In genomic region chr5:56070795-56071539, GRCh38 we compare ENCODE assay signal across 10 cellular contexts.
DNase-seq lines count a peak whose midpoint lies in the region; FAIRE-seq and TF ChIP-seq lines count a peak whose summit lies in the region.
"Had no signal": no experiment of that assay in that cellular context is flagged by ENCODE, and none has a peak within 500 bp of the region (broad histone marks: within the 10 kb centered on the region; RNA-seq: fewer than 3 reads in every experiment).

No MANE protein-coding gene starts in this region.

- no peak overlapping the region; the same call in 1 of the 2 replicates for H3K4me3 ChIP-seq in SK-N-MC
- no peak overlapping the region for H3K4me3 ChIP-seq in skeletal muscle tissue (ENCODE audit: low read length in 3 of 3)

- H3K27me3 Mint-ChIP-seq in glutamatergic neuron (ENCODE audit: unreplicated experiment) = no peaks in the 10 kb centered on the region

- peak overlapping the region; percentile 14; the same call in 1 of the 2 replicates for H3K27ac ChIP-seq in SK-N-MC
- peak overlapping the region; percentile 56 for H3K27ac ChIP-seq in skeletal muscle tissue (ENCODE audit: low read depth, low read length)

- no peak overlapping the region for H3K4me3 Mint-ChIP-seq in glutamatergic neuron (ENCODE audit: unreplicated experiment)
- H3K4me3 Mint-ChIP-seq: HFFc6 had no signal

- H3K4me1 Mint-ChIP-seq in glutamatergic neuron (ENCODE audit: low read depth, unreplicated experiment) = no peaks in the 10 kb centered on the region

- H3K27ac Mint-ChIP-seq in glutamatergic neuron (ENCODE audit: unreplicated experiment) = no peak overlapping the region
- H3K27ac Mint-ChIP-seq: HFFc6 had no signal

- H3K9me3 ChIP-seq in SK-N-MC (ENCODE audit: low read depth, low read length) (no peaks in the 10 kb centered on the region), skeletal muscle tissue (ENCODE audit: control insufficient read depth in 3 of 3, low read length in 3 of 3) (no peaks in the 10 kb centered on the region)

- no peak for DNase-seq in GM19239 (ENCODE audit: insufficient read length, low spot score)
- DNase-seq in SK-N-MC (ENCODE audit: low read depth, low spot score) = no peak
- DNase-seq in fibroblast of peridontal ligament (ENCODE audit: extremely low read depth) = peak; percentile 52
- no peak for DNase-seq in SHP77 treated with DMSO at 0.1 percent for 48 hours (lab: John Stamatoyannopoulos, UW)
- DNase-seq in Ammon's horn (ENCODE audit: low spot score) = no peak
- no peak for DNase-seq in glutamatergic neuron
- DNase-seq in HK-2 (ENCODE audit: unreplicated experiment) = no peak
- DNase-seq: HFFc6; stimulated activated CD4-positive, alpha-beta T cell treated with anti-CD3 and anti-CD28 coated beads, Interleukin-12 subunit alpha, Interleukin-12 subunit beta, amount 100 ng/mL, for 4 hours had no signal

- no peaks in the 10 kb centered on the region for H3K27me3 ChIP-seq in skeletal muscle tissue (ENCODE audit: control insufficient read depth in 3 of 3, insufficient read depth in 3 of 3, low read length in 3 of 3)

- H3K9me3 Mint-ChIP-seq in glutamatergic neuron (ENCODE audit: unreplicated experiment) = no peaks in the 10 kb centered on the region
- H3K9me3 Mint-ChIP-seq: HFFc6 had no signal

- peaks cover 0 to 4% (median 3%) of the 10 kb centered on the region in 3 donors for H3K4me1 ChIP-seq in skeletal muscle tissue (ENCODE audit: control insufficient read depth in 3 of 3, insufficient read depth in 3 of 3, low read length in 3 of 3)

- no peaks in the 10 kb centered on the region for H3K36me3 Mint-ChIP-seq in glutamatergic neuron (ENCODE audit: unreplicated experiment)

- peak; percentile 39 for FAIRE-seq in GM19239 (lab: Jason Lieb, UNC)

- TF ChIP-seq CTCF in glutamatergic neuron (IDR thresholded peaks at IDR 0.05; ENCODE audit: partially characterized antibody, unreplicated experiment) = no peak

- H3K36me3 ChIP-seq in SK-N-MC (ENCODE audit: insufficient read depth, low read length) (no peaks in the 10 kb centered on the region), skeletal muscle tissue (ENCODE audit: control insufficient read depth in 3 of 3, insufficient read depth in 3 of 3, low read length in 3 of 3) (no peaks in the 10 kb centered on the region)

- H3K9ac ChIP-seq in SK-N-MC (ENCODE audit: insufficient read length) (peak overlapping the region; percentile 29), skeletal muscle tissue (ENCODE audit: low read depth in 1 of 3, low read length in 3 of 3) (no peak overlapping the region)
